8 cellular contexts compared by ENCODE assay signal in genomic region chr3:28940530-28940929, GRCh38.
A peak's percentile ranks its signal among the peaks of the same experiment; 100 is the strongest.
DNase-seq lines count a peak whose midpoint lies in the region; ATAC-seq lines count a peak whose summit lies in the region.

No MANE protein-coding gene starts in this region.

- peak; percentile 33 to 41 for ATAC-seq in activated naive CD4-positive, alpha-beta T cell treated with anti-CD3 and anti-CD28 coated beads, Interleukin-2, amount 50 U/mL, for 72 hours
- peak; percentile 65 for ATAC-seq in HG03064 (IDR thresholded peaks at IDR 0.05; ENCODE audit: low read depth, unreplicated experiment)

- H3K9me3 Mint-ChIP-seq in activated naive CD4-positive, alpha-beta T cell treated with anti-CD3 and anti-CD28 coated beads, Interleukin-2, amount 50 U/mL, for 72 hours, result no peaks in the 10 kb centered on the region

- no peak overlapping the region for H3K27ac Mint-ChIP-seq in activated naive CD4-positive, alpha-beta T cell treated with anti-CD3 and anti-CD28 coated beads, Interleukin-2, amount 50 U/mL, for 72 hours

- peaks cover 0 to 5% of the 10 kb centered on the region in 2 donors for H3K36me3 Mint-ChIP-seq in activated naive CD4-positive, alpha-beta T cell treated with anti-CD3 and anti-CD28 coated beads, Interleukin-2, amount 50 U/mL, for 72 hours

- no peak for DNase-seq in activated naive CD4-positive, alpha-beta T cell treated with anti-CD3 and anti-CD28 coated beads, Interleukin-2, amount 50 U/mL, for 72 hours (ENCODE audit: low spot score in 2 of 2)
- DNase-seq in activated naive CD4-positive, alpha-beta T cell (lab: John Stamatoyannopoulos, UW), result no peak
- DNase-seq in T1000 (lab: John Stamatoyannopoulos, UW), result peak; percentile 56
- DNase-seq in inferior parietal cortex (ENCODE audit: extremely low spot score), result peak; percentile 8
- DNase-seq in effector CD8-positive, alpha-beta T cell (lab: John Stamatoyannopoulos, UW), result no peak
- no peak for DNase-seq in RKO (ENCODE audit: low spot score)
- DNase-seq in NCI-H2171 treated with DMSO at 0.1 percent for 48 hours (lab: John Stamatoyannopoulos, UW), result no peak

Comparison
In these comparisons a context has a peak if more than half of its experiments do, and no peak if none do; other contexts are left out.
1. DNase-seq: peak in T1000 (single experiment) and inferior parietal cortex (single experiment); none in activated naive CD4-positive, alpha-beta T cell treated with anti-CD3 and anti-CD28 coated beads, Interleukin-2, amount 50 U/mL, for 72 hours (0 of 2), activated naive CD4-positive, alpha-beta T cell (0 of 4), effector CD8-positive, alpha-beta T cell (single experiment), RKO (single experiment) and NCI-H2171 treated with DMSO at 0.1 percent for 48 hours (single experiment).